ENCODE assay signal across 19 cellular contexts in genomic region chr5:157924931-157925729, GRCh38.
DNase-seq lines count a peak whose midpoint lies in the region; ATAC-seq, FAIRE-seq and TF ChIP-seq lines count a peak whose summit lies in the region.
"Had no signal": no experiment of that assay in that cellular context is flagged by ENCODE, and none has a peak within 500 bp of the region (broad histone marks: within the 10 kb centered on the region; RNA-seq: fewer than 3 reads in every experiment).

No MANE protein-coding gene starts in this region.

- H3K27me3 ChIP-seq in foreskin keratinocyte (no peaks in the 10 kb centered on the region), small intestine (ENCODE audit: control insufficient read depth in 2 of 2, insufficient read depth in 2 of 2, low read length in 2 of 2) (no peaks in the 10 kb centered on the region), vagina (no peaks in the 10 kb centered on the region)
- H3K27me3 ChIP-seq: heart left ventricle, ovary had no signal

- H3K4me1 ChIP-seq in foreskin keratinocyte: no peaks in the 10 kb centered on the region
- H3K4me1 ChIP-seq in small intestine (ENCODE audit: control insufficient read depth in 2 of 2, insufficient read depth in 1 of 2, low read depth in 1 of 2, low read length in 1 of 2): peaks cover 2 to 6% of the 10 kb centered on the region in 2 donors
- peaks cover 11% of the 10 kb centered on the region for H3K4me1 ChIP-seq in vagina

- 27 to 58% (median 42%) methylated on average over 8 of the region's 8 CpGs for WGBS in small intestine, 3 donors

- H3K27ac ChIP-seq in foreskin keratinocyte: no peak overlapping the region
- H3K27ac ChIP-seq in small intestine (ENCODE audit: low read depth in 1 of 2, low read length in 1 of 2): peak overlapping the region; percentile 15 to 87
- no peak overlapping the region for H3K27ac ChIP-seq in vagina
- H3K27ac ChIP-seq: C4-2B, heart left ventricle, HL-60, KMS-11, ovary, skin epidermis had no signal

- TF ChIP-seq CTCF in foreskin keratinocyte (conservative IDR thresholded peaks at IDR 0.05) (no peak), vagina (IDR thresholded peaks at IDR 0.05) (no peak)

- H3K9me3 ChIP-seq in small intestine (ENCODE audit: control insufficient read depth, low read depth): no peaks in the 10 kb centered on the region
- no peaks in the 10 kb centered on the region for H3K9me3 ChIP-seq in vagina
- H3K9me3 ChIP-seq: heart left ventricle, ovary had no signal

- no peak for TF ChIP-seq POLR2A in vagina (IDR thresholded peaks at IDR 0.05)

- H3K36me3 ChIP-seq in small intestine (ENCODE audit: control insufficient read depth in 2 of 2, insufficient read depth in 2 of 2, low read length in 2 of 2): no peaks in the 10 kb centered on the region
- no peaks in the 10 kb centered on the region for H3K36me3 ChIP-seq in vagina
- H3K36me3 ChIP-seq: heart left ventricle, ovary had no signal

- intact Hi-C loops in vagina (cut with DNase I): no loop called here

- peak; percentile 32 for ATAC-seq in foreskin keratinocyte
- ATAC-seq in GM21717 (IDR thresholded peaks at IDR 0.05; ENCODE audit: unreplicated experiment): no peak
- ATAC-seq: Right ventricle myocardium inferior had no signal

- no peak for FAIRE-seq in small intestine (lab: Jason Lieb, UNC)

- DNase-seq in ELR (ENCODE audit: low read depth) (peak; percentile 10), MV-4-11 (lab: John Stamatoyannopoulos, UW) (peak; percentile 25), foreskin keratinocyte (no peak), small intestine (peak; percentile 92), 8988T (no peak), vagina (ENCODE audit: extremely low spot score in 2 of 2) (no peak)
- DNase-seq: activated CD4-positive, alpha-beta T cell treated with anti-CD3 and anti-CD28 coated beads, Interleukin-2, amount 50 U/mL, for 4 hours; activated effector memory CD4-positive, alpha-beta T cell treated with anti-CD3 and anti-CD28 coated beads, Interleukin-2, amount 50 U/mL, for 16 hours; heart left ventricle; NCI-H1436 treated with DMSO at 0.1 percent for 48 hours; NCI-H226; NK-92 treated with Interleukin-12 subunit alpha and Interleukin-12 subunit beta, amount 100 ng/mL, for 24 hours; ovary had no signal

- no peak overlapping the region for H3K4me3 ChIP-seq in small intestine (ENCODE audit: low read depth in 1 of 2, low read length in 2 of 2)
- H3K4me3 ChIP-seq in vagina: no peak overlapping the region
- H3K4me3 ChIP-seq: heart left ventricle, ovary, skin epidermis had no signal

Comparison
In these comparisons a context has a peak if more than half of its experiments do, and no peak if none do; other contexts are left out.
1. DNase-seq: peak in ELR (single experiment), MV-4-11 (single experiment) and small intestine (single experiment); none in foreskin keratinocyte (0 of 2), 8988T (single experiment) and vagina (0 of 2).
2. H3K27ac ChIP-seq: peak in small intestine (2 of 2); none in foreskin keratinocyte (single experiment) and vagina (single experiment).